In the genomic region with DNA sequence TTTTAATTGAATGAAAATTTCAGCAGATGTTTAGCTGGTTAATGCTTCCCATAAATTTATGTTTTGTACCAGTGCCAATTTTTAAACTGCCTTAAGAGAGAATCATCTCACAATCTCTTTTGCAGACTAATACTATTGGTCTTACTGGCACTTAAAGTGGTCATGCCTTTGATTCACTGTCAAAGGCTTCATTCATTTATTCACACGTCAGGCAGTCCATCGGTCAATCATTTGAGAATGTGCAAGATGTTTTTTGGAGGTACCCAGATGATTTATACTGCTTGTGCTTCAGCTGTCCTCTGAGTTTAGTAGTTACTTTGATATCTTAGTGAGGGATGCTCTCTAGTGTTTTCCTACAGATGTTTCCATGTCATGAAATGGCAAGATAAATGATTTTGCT, we compare ENCODE assay signal across 16 cellular contexts.
DNase-seq lines count a peak whose midpoint lies in the region; ATAC-seq and TF ChIP-seq lines count a peak whose summit lies in the region.
"Had no signal": no experiment of that assay in that cellular context is flagged by ENCODE, and none has a peak within 500 bp of the region (broad histone marks: within the 10 kb centered on the region; RNA-seq: fewer than 3 reads in every experiment).

No MANE protein-coding gene starts in this region.

- no peak overlapping the region for H3K27ac Mint-ChIP-seq in activated CD8-positive, alpha-beta memory T cell treated with anti-CD3 and anti-CD28 coated beads, Interleukin-2, amount 10 ng/mL, durations not matched to agents 7 days and 5 days
- H3K27ac Mint-ChIP-seq: activated CD4-positive, alpha-beta memory T cell treated with anti-CD3 and anti-CD28 coated beads for 36 hours had no signal

- no peaks in the 10 kb centered on the region for H3K27me3 Mint-ChIP-seq in activated CD8-positive, alpha-beta memory T cell treated with anti-CD3 and anti-CD28 coated beads, Interleukin-2, amount 10 ng/mL, durations not matched to agents 7 days and 5 days
- H3K27me3 Mint-ChIP-seq: activated CD4-positive, alpha-beta memory T cell treated with anti-CD3 and anti-CD28 coated beads for 36 hours; central memory CD8-positive, alpha-beta T cell had no signal

- peak; percentile 21 for TF ChIP-seq CTCF in foreskin keratinocyte (conservative IDR thresholded peaks at IDR 0.05)

- no peak overlapping the region for H3K27ac ChIP-seq in foreskin keratinocyte
- H3K27ac ChIP-seq: C4-2B had no signal

- CTCF ChIA-PET in activated CD8-positive, alpha-beta memory T cell treated with anti-CD3 and anti-CD28 coated beads, Interleukin-2, amount 10 ng/mL, durations not matched to agents 7 days and 5 days (lab: Charles Lee) = interaction anchor here (1.4 kb wide), 1 partner anchor 13 kb away, joined by 7 read pairs; no protein-coding TSS in a partner anchor

- H3K4me1 Mint-ChIP-seq in activated CD8-positive, alpha-beta memory T cell treated with anti-CD3 and anti-CD28 coated beads, Interleukin-2, amount 10 ng/mL, durations not matched to agents 7 days and 5 days = no peaks in the 10 kb centered on the region
- H3K4me1 Mint-ChIP-seq: central memory CD8-positive, alpha-beta T cell had no signal

- DNase-seq in DMS153 (lab: John Stamatoyannopoulos, UW) (peak; percentile 30), HT-29 (ENCODE audit: low spot score) (peak; percentile 36), SK-MEL-5 (ENCODE audit: low read depth, low spot score) (peak; percentile 80), foreskin keratinocyte (no peak), AML-193 (lab: John Stamatoyannopoulos, UW) (no peak), HAP-1 (ENCODE audit: low spot score in 2 of 2) (no peak)
- DNase-seq in activated CD8-positive, alpha-beta memory T cell treated with anti-CD3 and anti-CD28 coated beads, Interleukin-2, amount 10 ng/mL, durations not matched to agents 7 days and 5 days = no peak
- DNase-seq: activated CD4-positive, alpha-beta memory T cell treated with anti-CD3 and anti-CD28 coated beads for 36 hours; activated T-cell treated with anti-CD3 and anti-CD28 coated beads, Interleukin-2, amount 50 U/mL, for 48 hours; EL; glutamatergic neuron; mesendoderm; stimulated activated CD4-positive, alpha-beta T cell treated with anti-CD3 and anti-CD28 coated beads, Interleukin-1b, Interleukin-23, amount 100 ng/mL, for 48 hours; substantia nigra had no signal

- no peaks in the 10 kb centered on the region for H3K27me3 ChIP-seq in foreskin keratinocyte
- no peaks in the 10 kb centered on the region for H3K27me3 ChIP-seq in HAP-1 (ENCODE audit: low read depth)

- in situ Hi-C loops in SK-MEL-5 (cut with HindIII; ENCODE audit: low pct_unique_long_range_greater_than_20kb, low sequenced_read_pairs) = no loop called here
- in situ Hi-C loops in HAP-1 (cut with MboI; ENCODE audit: low sequenced_read_pairs) = no loop called here

- no peaks in the 10 kb centered on the region for H3K36me3 Mint-ChIP-seq in activated CD8-positive, alpha-beta memory T cell treated with anti-CD3 and anti-CD28 coated beads, Interleukin-2, amount 10 ng/mL, durations not matched to agents 7 days and 5 days
- H3K36me3 Mint-ChIP-seq: activated CD4-positive, alpha-beta memory T cell treated with anti-CD3 and anti-CD28 coated beads for 36 hours had no signal

- H3K9me3 Mint-ChIP-seq in activated CD8-positive, alpha-beta memory T cell treated with anti-CD3 and anti-CD28 coated beads, Interleukin-2, amount 10 ng/mL, durations not matched to agents 7 days and 5 days (ENCODE audit: low read depth) = no peaks in the 10 kb centered on the region

- H3K4me3 ChIP-seq in HAP-1 = no peak overlapping the region

- no peak for ATAC-seq in foreskin keratinocyte
- no peak for ATAC-seq in activated CD8-positive, alpha-beta memory T cell treated with anti-CD3 and anti-CD28 coated beads, Interleukin-2, amount 10 ng/mL, durations not matched to agents 7 days and 5 days

- no peaks in the 10 kb centered on the region for H3K36me3 ChIP-seq in HAP-1 (replicated peaks)

- no peak overlapping the region for H3K4me3 Mint-ChIP-seq in activated CD8-positive, alpha-beta memory T cell treated with anti-CD3 and anti-CD28 coated beads, Interleukin-2, amount 10 ng/mL, durations not matched to agents 7 days and 5 days
- H3K4me3 Mint-ChIP-seq: activated CD4-positive, alpha-beta memory T cell treated with anti-CD3 and anti-CD28 coated beads for 36 hours; central memory CD8-positive, alpha-beta T cell had no signal

- H3K9me3 ChIP-seq in HAP-1 = 0 out of 2 replicates have a peak, but pooled peaks cover 2% of the 10 kb centered on the region

- H3K4me1 ChIP-seq in foreskin keratinocyte (peaks cover 8% of the 10 kb centered on the region), HAP-1 (peaks cover 14% of the 10 kb centered on the region)

Comparison
In these comparisons a context has a peak if more than half of its experiments do, and no peak if none do; other contexts are left out.
1. DNase-seq: peak in DMS153 (single experiment), HT-29 (single experiment) and SK-MEL-5 (single experiment); none in foreskin keratinocyte (0 of 2), AML-193 (0 of 2), activated CD8-positive, alpha-beta memory T cell treated with anti-CD3 and anti-CD28 coated beads, Interleukin-2, amount 10 ng/mL, durations not matched to agents 7 days and 5 days (single experiment) and HAP-1 (0 of 2).